In genomic region chr11:61693897-61694840, GRCh38 we compare ENCODE assay signal across 12 cellular contexts. TPM values are rescaled to one million over a fixed set of nuclear protein-coding genes. Genes with fewer than 3 reads are reported as not detected.
A peak's percentile ranks its signal among the peaks of the same experiment; 100 is the strongest.
DNase-seq lines count a peak whose midpoint lies in the region; ATAC-seq, FAIRE-seq and TF ChIP-seq lines count a peak whose summit lies in the region.
"Had no signal": no experiment of that assay in that cellular context is flagged by ENCODE, and none has a peak within 500 bp of the region (broad histone marks: within the 10 kb centered on the region; RNA-seq: fewer than 3 reads in every experiment).

No MANE protein-coding gene starts in this region.

- H3K36me3 ChIP-seq in breast epithelium (no peaks in the 10 kb centered on the region), mucosa of descending colon (ENCODE audit: low read depth) (no peaks in the 10 kb centered on the region), vagina (no peaks in the 10 kb centered on the region)
- H3K36me3 ChIP-seq: thoracic aorta had no signal

- intact Hi-C loops in Right ventricle myocardium superior (cut with DNase I) (no loop called here), left cardiac atrium (cut with DNase I) (no loop called here), breast epithelium (cut with DNase I; ENCODE audit: low total_unique reads) (no loop called here), mucosa of descending colon (cut with DNase I, micrococcal nuclease) (no loop called here), vagina (cut with DNase I) (no loop called here)

- no peaks in the 10 kb centered on the region for H3K9me3 ChIP-seq in breast epithelium
- H3K9me3 ChIP-seq in mucosa of descending colon, result no peaks in the 10 kb centered on the region
- H3K9me3 ChIP-seq in vagina, result no peaks in the 10 kb centered on the region
- H3K9me3 ChIP-seq: thoracic aorta had no signal

- DNase-seq in Right ventricle myocardium superior (peak; percentile 67), left cardiac atrium (no peak), breast epithelium (ENCODE audit: low spot score in 2 of 2) (no peak), mucosa of descending colon (peak; percentile 52 to 64 (median 61)), vagina (ENCODE audit: extremely low spot score in 2 of 2) (no peak), GM03348 (ENCODE audit: low spot score) (no peak), urothelium cell line (ENCODE audit: low spot score) (no peak)
- DNase-seq: NCI-H774, T-cell had no signal

- H3K4me1 ChIP-seq in breast epithelium (peaks cover 22 to 67% of the 10 kb centered on the region in 2 donors), mucosa of descending colon (ENCODE audit: low read depth) (peaks cover 68% of the 10 kb centered on the region), vagina (peaks cover 52% of the 10 kb centered on the region)

- no peaks in the 10 kb centered on the region for H3K27me3 ChIP-seq in breast epithelium
- no peaks in the 10 kb centered on the region for H3K27me3 ChIP-seq in vagina

- no peak overlapping the region for H3K4me3 ChIP-seq in breast epithelium
- H3K4me3 ChIP-seq in mucosa of descending colon, result no peak overlapping the region
- H3K4me3 ChIP-seq in vagina, result no peak overlapping the region
- H3K4me3 ChIP-seq: thoracic aorta had no signal

- TF ChIP-seq CTCF in breast epithelium (IDR thresholded peaks at IDR 0.05), result no peak
- TF ChIP-seq CTCF in mucosa of descending colon (IDR thresholded peaks at IDR 0.05), result no peak
- TF ChIP-seq CTCF in vagina (IDR thresholded peaks at IDR 0.05), result no peak

- no peak for TF ChIP-seq POLR2A in breast epithelium (IDR thresholded peaks at IDR 0.05)
- no peak for TF ChIP-seq POLR2A in vagina (IDR thresholded peaks at IDR 0.05)

- ATAC-seq in Right ventricle myocardium superior (ENCODE audit: poor library complexity), result peak; percentile 28
- ATAC-seq in left cardiac atrium, result no peak
- ATAC-seq in mucosa of descending colon, result peak; percentile 3
- ATAC-seq in HG03039 (IDR thresholded peaks at IDR 0.05; ENCODE audit: unreplicated experiment), result no peak
- ATAC-seq: T-cell had no signal

- no peak for FAIRE-seq in urothelium cell line (lab: Jason Lieb, UNC)
- FAIRE-seq: astrocyte had no signal

- H3K27ac ChIP-seq in breast epithelium (peak overlapping the region; percentile 99 to 100), vagina (peak overlapping the region; percentile 86)

RNA-seq across cellular contexts. Expression of gene DAGLA, which starts 14.0 kb away (rescaled TPM):
- total RNA-seq in Right ventricle myocardium superior (4.2 TPM), left cardiac atrium (1 to 10 TPM; 4.1 to 5.0 TPM), breast epithelium (1 to 10 TPM; 2.4 to 4.5 (median 3.3) TPM), mucosa of descending colon (10 to 100 TPM in 2 of 3 donors, 1 to 10 TPM in 1; 7.2 to 12.0 (median 11.9) TPM), vagina (1.5 TPM)

RNA-seq across cellular contexts. Expression of gene MYRF, which starts 58.3 kb away (rescaled TPM):
- total RNA-seq in Right ventricle myocardium superior (0.16 TPM), left cardiac atrium (1 to 10 TPM; 4.0 to 5.0 TPM), breast epithelium (1 to 10 TPM in 1 of 3 donors, under 1 TPM in 2; 0.32 to 6.9 (median 0.66) TPM), mucosa of descending colon (10 to 100 TPM in 2 of 3 donors, 1 to 10 TPM in 1; 7.8 to 15.6 (median 10.2) TPM), vagina (0.25 TPM)

Comparison
In these comparisons a context has a peak if more than half of its experiments do, and no peak if none do; other contexts are left out.
1. ATAC-seq: peak in Right ventricle myocardium superior (single experiment) and mucosa of descending colon (single experiment); none in left cardiac atrium (0 of 2) and HG03039 (single experiment).
2. DNase-seq: peak in Right ventricle myocardium superior (single experiment) and mucosa of descending colon (3 of 3); none in left cardiac atrium (single experiment), breast epithelium (0 of 2), vagina (0 of 2), GM03348 (single experiment) and urothelium cell line (single experiment).